In genomic region chr19:32345261-32346207, GRCh38 we compare ENCODE assay signal across 8 cellular contexts. TPM values are rescaled to one million over a fixed set of nuclear protein-coding genes. Genes with fewer than 3 reads are reported as not detected.
A peak's percentile ranks its signal among the peaks of the same experiment; 100 is the strongest.
DNase-seq lines count a peak whose midpoint lies in the region; ATAC-seq and TF ChIP-seq lines count a peak whose summit lies in the region.

Gene ZNF507 (plus strand): TSS chr19:32345610. CDS start chr19:32352831, 7,221 bp downstream.

- H3K27me3 Mint-ChIP-seq in progenitor cell of endocrine pancreas: no peaks in the 10 kb centered on the region

- in situ Hi-C loops in GM13976 (cut with MboI; ENCODE audit: low sequenced_read_pairs, unreplicated experiment): loop anchor here (25.0 kb wide), 1 partner anchor 217 kb away; no protein-coding TSS in a partner anchor

- H3K4me3 Mint-ChIP-seq in progenitor cell of endocrine pancreas (ENCODE audit: low read depth): peak within 1 kb of the TSS; percentile 83

- intact Hi-C loops in adrenal gland (cut with DNase I) (no loop called here), left cardiac atrium (cut with DNase I) (loop anchor here in 1 of 2 donors (2.0 to 10.0 kb wide), 2 partner anchors 59 to 1681 kb away; partner anchors contain the start of gene DPY19L3)

- H3K9me3 ChIP-seq in adrenal gland (replicated peaks in 1 of 3): no peaks in the 10 kb centered on the region
- no peaks in the 10 kb centered on the region for H3K9me3 ChIP-seq in upper lobe of left lung

- H3K36me3 Mint-ChIP-seq in progenitor cell of endocrine pancreas (ENCODE audit: insufficient read depth): peaks cover 2% of the 10 kb centered on the region

- peak within 1 kb of the TSS; percentile 22 to 83 (median 64) for H3K27ac ChIP-seq in adrenal gland
- peak within 1 kb of the TSS; percentile 70 to 89 (median 85) for H3K27ac ChIP-seq in upper lobe of left lung

- 3 to 8% (median 4%) methylated on average over 37 to 72 of the region's 72 CpGs for WGBS in adrenal gland, 4 donors
- 7 to 13% methylated on average over 23 to 61 of the region's 72 CpGs for WGBS in upper lobe of left lung, 2 donors

- H3K4me3 ChIP-seq in adrenal gland (peak within 1 kb of the TSS; percentile 64 to 76 (median 69)), upper lobe of left lung (peak within 1 kb of the TSS; percentile 52 to 99 (median 76))

- TF ChIP-seq POLR2A in adrenal gland (IDR thresholded peaks at IDR 0.05): no peak
- peak in 2 of 4 donors; percentile 43 to 54 for TF ChIP-seq POLR2A in upper lobe of left lung (IDR thresholded peaks at IDR 0.05)

- peak; percentile 90 for ATAC-seq in HG02642 (IDR thresholded peaks at IDR 0.05; ENCODE audit: poor library complexity, unreplicated experiment)
- ATAC-seq in left cardiac atrium: peak; percentile 99
- ATAC-seq in upper lobe of left lung (ENCODE audit: low FRiP score in 2 of 2): peak; percentile 91 to 98

- H3K27ac Mint-ChIP-seq in progenitor cell of endocrine pancreas: peak within 1 kb of the TSS; percentile 96

- peaks cover 0 to 5% of the 10 kb centered on the region in 2 donors for H3K36me3 ChIP-seq in adrenal gland (replicated peaks in 1 of 2)
- H3K36me3 ChIP-seq in upper lobe of left lung: peaks cover 0 to 25% (median 1%) of the 10 kb centered on the region in 4 donors

- H3K9me3 Mint-ChIP-seq in progenitor cell of endocrine pancreas (ENCODE audit: low read depth): peaks cover 6% of the 10 kb centered on the region

- DNase-seq in GM13976 (ENCODE audit: low spot score) (peak; percentile 98), NCI-H1092 treated with DMSO at 0.1 percent for 48 hours (lab: John Stamatoyannopoulos, UW) (peak; percentile 25), T-helper 1 cell (peak; percentile 60 to 81 (median 75)), adrenal gland (peak; percentile 74 to 90 (median 81)), left cardiac atrium (peak; percentile 89), progenitor cell of endocrine pancreas (ENCODE audit: low spot score, unreplicated experiment) (peak; percentile 81), upper lobe of left lung (peak; percentile 75 to 97)

- H3K4me1 ChIP-seq in adrenal gland (replicated peaks in 1 of 2) (peaks cover 12 to 23% of the 10 kb centered on the region in 2 donors), upper lobe of left lung (peaks cover 15 to 45% (median 28%) of the 10 kb centered on the region in 4 donors)

- H3K27me3 ChIP-seq in adrenal gland (no peaks in the 10 kb centered on the region), upper lobe of left lung (no peaks in the 10 kb centered on the region)

- H3K4me1 Mint-ChIP-seq in progenitor cell of endocrine pancreas (ENCODE audit: low read depth): peaks cover 26% of the 10 kb centered on the region

- no peak for TF ChIP-seq EP300 in upper lobe of left lung (IDR thresholded peaks at IDR 0.05)

- TF ChIP-seq CTCF in GM13976 (IDR thresholded peaks at IDR 0.05; ENCODE audit: borderline replicate concordance, control extremely low read depth, extremely low read depth, insufficient read depth, missing control alignments) (peak; percentile 9), adrenal gland (IDR thresholded peaks at IDR 0.05) (no peak), progenitor cell of endocrine pancreas (IDR thresholded peaks at IDR 0.05; ENCODE audit: unreplicated experiment) (peak; percentile 8), upper lobe of left lung (IDR thresholded peaks at IDR 0.05) (peak in 1 of 6 experiments; percentile 21)

RNA-seq across cellular contexts. Expression of gene ZNF507, which starts in this region (rescaled TPM):
- total RNA-seq in adrenal gland (10 to 100 TPM; 10.2 to 23.2 (median 15.0) TPM), left cardiac atrium (10 to 100 TPM; 14.3 to 14.7 TPM), progenitor cell of endocrine pancreas (42.3 and 43.2 TPM in 2 replicates), upper lobe of left lung (10 to 100 TPM; 13.0 to 27.2 (median 17.5) TPM)
- 10 to 100 TPM in 1 of 3 donors, 1 to 10 TPM in 2; 4.3 to 11.1 (median 8.4) TPM for polyA plus RNA-seq in adrenal gland

Comparison
In these comparisons a context has a peak if more than half of its experiments do, and no peak if none do; other contexts are left out.
1. Peak in every context shown above with its lines: DNase-seq, ATAC-seq, H3K4me3 ChIP-seq and H3K27ac ChIP-seq.
2. DNase-seq: peak in every context shown above with its lines; median percentile 98 in GM13976; 89 in left cardiac atrium; 86 in upper lobe of left lung; 81 in adrenal gland; 81 in progenitor cell of endocrine pancreas; 75 in T-helper 1 cell; 25 in NCI-H1092 treated with DMSO at 0.1 percent for 48 hours.
3. CTCF ChIP-seq: peak in GM13976 (single experiment) and progenitor cell of endocrine pancreas (single experiment); none in adrenal gland (0 of 6).